Comparison of ENCODE assay signal across 25 cellular contexts in genomic region chr2:162465430-162465829, GRCh38.
"Had no signal": no experiment of that assay in that cellular context is flagged by ENCODE, and none has a peak within 500 bp of the region (broad histone marks: within the 10 kb centered on the region; RNA-seq: fewer than 3 reads in every experiment).

No MANE protein-coding gene starts in this region.

- H3K4me1 ChIP-seq: colonic mucosa, esophagus muscularis mucosa, gastroesophageal sphincter, left ventricle myocardium inferior, lower lobe of right lung, neural progenitor cell, right atrium auricular region, sigmoid colon, testis, tibial nerve, upper lobe of right lung had no signal

- H3K4me3 ChIP-seq: colonic mucosa, esophagus muscularis mucosa, gastroesophageal sphincter, left ventricle myocardium inferior, lower lobe of right lung, neural progenitor cell, ovary, right atrium auricular region, sigmoid colon, skin epidermis, testis, tibial nerve, upper lobe of right lung had no signal

- H3K27ac ChIP-seq: colonic mucosa, esophagus muscularis mucosa, gastroesophageal sphincter, left ventricle myocardium inferior, lower lobe of right lung, neural progenitor cell, ovary, right atrium auricular region, sigmoid colon, skin epidermis, testis, tibial nerve, upper lobe of right lung had no signal

- DNase-seq: colonic mucosa; effector CD4-positive, alpha-beta T cell; endodermal cell; kidney; left cardiac atrium; left ventricle myocardium inferior; lower lobe of right lung; mesenchymal stem cell; midbrain; nucleus accumbens; ovary; sigmoid colon; stimulated activated CD4-positive, alpha-beta T cell treated with anti-CD3 and anti-CD28 coated beads, Interleukin-2, amount 100 ng/mL, for 24 hours; stimulated activated CD4-positive, alpha-beta T cell treated with anti-CD3 and anti-CD28 coated beads, Interleukin-4, amount 100 ng/mL, for 4 hours; stimulated activated naive B cell treated with anti-CD40 and anti-IgM and Interleukin-4, amounts not matched to agents 10 μg/mL and 1 μg/mL and 100 μg/mL, for 72 hours; stimulated activated naive CD8-positive, alpha-beta T cell treated with anti-CD3 and anti-CD28 coated beads, Interleukin-15, amount 100 ng/mL, for 72 hours; testis; upper lobe of right lung had no signal

- ATAC-seq: gastroesophageal sphincter; left cardiac atrium; lower lobe of right lung; natural killer cell treated with Interleukin-12 subunit alpha and Interleukin-12 subunit beta and Interleukin-15 and Interleukin-18, amount 100 ng/mL, for 72 hours; stimulated activated naive B cell treated with anti-CD40 and anti-IgM and Interleukin-4, amounts not matched to agents 10 μg/mL and 1 μg/mL and 100 μg/mL, for 72 hours; stimulated activated naive CD8-positive, alpha-beta T cell treated with anti-CD3 and anti-CD28 coated beads, Interleukin-15, amount 100 ng/mL, for 72 hours; upper lobe of right lung had no signal

- H3K36me3 ChIP-seq: colonic mucosa, esophagus muscularis mucosa, gastroesophageal sphincter, left ventricle myocardium inferior, lower lobe of right lung, neural progenitor cell, ovary, right atrium auricular region, sigmoid colon, tibial nerve, upper lobe of right lung had no signal

- H3K9me3 Mint-ChIP-seq: stimulated activated naive B cell treated with anti-CD40 and anti-IgM and Interleukin-4, amounts not matched to agents 10 μg/mL and 1 μg/mL and 100 μg/mL, for 72 hours; stimulated activated naive CD8-positive, alpha-beta T cell treated with anti-CD3 and anti-CD28 coated beads, Interleukin-15, amount 100 ng/mL, for 72 hours had no signal

- H3K4me3 Mint-ChIP-seq: endodermal cell; natural killer cell treated with Interleukin-12 subunit alpha and Interleukin-12 subunit beta and Interleukin-15 and Interleukin-18, amount 100 ng/mL, for 72 hours; neural progenitor cell; stimulated activated naive B cell treated with anti-CD40 and anti-IgM and Interleukin-4, amounts not matched to agents 10 μg/mL and 1 μg/mL and 100 μg/mL, for 72 hours; stimulated activated naive CD8-positive, alpha-beta T cell treated with anti-CD3 and anti-CD28 coated beads, Interleukin-15, amount 100 ng/mL, for 72 hours had no signal

- H3K27me3 ChIP-seq: colonic mucosa, esophagus muscularis mucosa, gastroesophageal sphincter, neural progenitor cell, ovary, right atrium auricular region, sigmoid colon, testis, tibial nerve, upper lobe of right lung had no signal

- H3K36me3 Mint-ChIP-seq: natural killer cell treated with Interleukin-12 subunit alpha and Interleukin-12 subunit beta and Interleukin-15 and Interleukin-18, amount 100 ng/mL, for 72 hours; neural progenitor cell; stimulated activated naive B cell treated with anti-CD40 and anti-IgM and Interleukin-4, amounts not matched to agents 10 μg/mL and 1 μg/mL and 100 μg/mL, for 72 hours had no signal

- H3K27me3 Mint-ChIP-seq: natural killer cell treated with Interleukin-12 subunit alpha and Interleukin-12 subunit beta and Interleukin-15 and Interleukin-18, amount 100 ng/mL, for 72 hours; stimulated activated naive B cell treated with anti-CD40 and anti-IgM and Interleukin-4, amounts not matched to agents 10 μg/mL and 1 μg/mL and 100 μg/mL, for 72 hours; stimulated activated naive CD8-positive, alpha-beta T cell treated with anti-CD3 and anti-CD28 coated beads, Interleukin-15, amount 100 ng/mL, for 72 hours had no signal

- H3K27ac Mint-ChIP-seq: endodermal cell; natural killer cell treated with Interleukin-12 subunit alpha and Interleukin-12 subunit beta and Interleukin-15 and Interleukin-18, amount 100 ng/mL, for 72 hours; neural progenitor cell; stimulated activated naive B cell treated with anti-CD40 and anti-IgM and Interleukin-4, amounts not matched to agents 10 μg/mL and 1 μg/mL and 100 μg/mL, for 72 hours; stimulated activated naive CD8-positive, alpha-beta T cell treated with anti-CD3 and anti-CD28 coated beads, Interleukin-15, amount 100 ng/mL, for 72 hours had no signal

- FAIRE-seq: kidney had no signal

- H3K4me1 Mint-ChIP-seq: endodermal cell; neural progenitor cell; stimulated activated naive B cell treated with anti-CD40 and anti-IgM and Interleukin-4, amounts not matched to agents 10 μg/mL and 1 μg/mL and 100 μg/mL, for 72 hours; stimulated activated naive CD8-positive, alpha-beta T cell treated with anti-CD3 and anti-CD28 coated beads, Interleukin-15, amount 100 ng/mL, for 72 hours had no signal
